Comparison of ENCODE assay signal across 24 cellular contexts in genomic region chr6:154650351-154650750, GRCh38.
DNase-seq lines count a peak whose midpoint lies in the region; ATAC-seq and TF ChIP-seq lines count a peak whose summit lies in the region.
"Had no signal": no experiment of that assay in that cellular context is flagged by ENCODE, and none has a peak within 500 bp of the region (broad histone marks: within the 10 kb centered on the region; RNA-seq: fewer than 3 reads in every experiment).

No MANE protein-coding gene starts in this region.

- 31% methylated on average over 2 of the region's 2 CpGs for WGBS in right cardiac atrium
- 44 to 59% (median 57%) methylated on average over 2 of the region's 2 CpGs for WGBS in adrenal gland, 4 donors

- no peaks in the 10 kb centered on the region for H3K36me3 ChIP-seq in adrenal gland (replicated peaks in 1 of 2)
- H3K36me3 ChIP-seq: breast epithelium, heart left ventricle, neutrophil had no signal

- H3K9me3 Mint-ChIP-seq in neural crest cell, result peaks cover 2% of the 10 kb centered on the region
- H3K9me3 Mint-ChIP-seq: activated CD4-positive, alpha-beta memory T cell treated with anti-CD3 and anti-CD28 coated beads for 36 hours; HFFc6; stimulated activated naive CD8-positive, alpha-beta T cell treated with anti-CD3 and anti-CD28 coated beads, Interleukin-15, Interleukin-2, amounts not matched to agents 100 ng/mL and 50 ng/mL, for 24 hours; T-helper 2 cell treated with Interferon-gamma antibody and Interleukin-4, amounts not matched to agents 5 μg/mL and 100 μg/mL, for 36 hours had no signal

- TF ChIP-seq CTCF in neural crest cell (conservative IDR thresholded peaks at IDR 0.05) (no peak), adrenal gland (IDR thresholded peaks at IDR 0.05) (no peak)

- H3K27me3 ChIP-seq in right cardiac atrium (ENCODE audit: control insufficient read depth, insufficient read depth) (no peaks in the 10 kb centered on the region), adrenal gland (peaks cover 8% of the 10 kb centered on the region)
- H3K27me3 ChIP-seq: breast epithelium, heart left ventricle, neutrophil had no signal

- no peaks in the 10 kb centered on the region for H3K27me3 Mint-ChIP-seq in neural crest cell (ENCODE audit: low read depth)
- H3K27me3 Mint-ChIP-seq: activated CD4-positive, alpha-beta memory T cell treated with anti-CD3 and anti-CD28 coated beads for 36 hours had no signal

- intact Hi-C loops in right cardiac atrium (cut with DNase I), result no loop called here
- intact Hi-C loops in cardiac septum (cut with DNase I), result loop anchor here (5.0 kb wide), 2 partner anchors 133 to 148 kb away; no protein-coding TSS in a partner anchor
- intact Hi-C loops in adrenal gland (cut with DNase I), result no loop called here

- no peak overlapping the region for H3K4me3 Mint-ChIP-seq in neural crest cell
- H3K4me3 Mint-ChIP-seq: activated CD4-positive, alpha-beta memory T cell treated with anti-CD3 and anti-CD28 coated beads for 36 hours; CD14-positive monocyte; HFFc6; stimulated activated naive CD8-positive, alpha-beta T cell treated with anti-CD3 and anti-CD28 coated beads, Interleukin-15, Interleukin-2, amounts not matched to agents 100 ng/mL and 50 ng/mL, for 24 hours; T-helper 2 cell treated with Interferon-gamma antibody and Interleukin-4, amounts not matched to agents 5 μg/mL and 100 μg/mL, for 36 hours had no signal

- no peak for DNase-seq in right cardiac atrium
- no peak for DNase-seq in cardiac septum (ENCODE audit: low spot score)
- DNase-seq in dermis blood vessel endothelial cell, result peak; percentile 19
- DNase-seq in neural crest cell (ENCODE audit: low read depth, low spot score), result no peak
- no peak for DNase-seq in Ammon's horn (ENCODE audit: low spot score)
- DNase-seq in NCI-H69 (lab: John Stamatoyannopoulos, UW), result no peak
- DNase-seq in adrenal gland, result no peak
- DNase-seq: activated CD4-positive, alpha-beta memory T cell treated with anti-CD3 and anti-CD28 coated beads for 36 hours; activated CD4-positive, CD25-positive, alpha-beta regulatory T cell; activated effector memory CD4-positive, alpha-beta T cell treated with anti-CD3 and anti-CD28 coated beads, Interleukin-2, amount 50 U/mL, for 16 hours; cortex of kidney; EL; heart left ventricle; HFFc6; NCI-H1092 treated with DMSO at 0.1 percent for 48 hours; NCI-H2107; NCI-H526 had no signal

- ATAC-seq in right cardiac atrium, result peak; percentile 58 to 68
- no peak for ATAC-seq in HG03439 (IDR thresholded peaks at IDR 0.05; ENCODE audit: unreplicated experiment)

- no peak overlapping the region for H3K27ac ChIP-seq in right cardiac atrium (ENCODE audit: low read length)
- H3K27ac ChIP-seq in adrenal gland, result peak overlapping the region in 2 of 5 donors; percentile 27 to 47
- H3K27ac ChIP-seq: breast epithelium, neutrophil, SK-N-MC had no signal

- no peaks in the 10 kb centered on the region for H3K4me1 Mint-ChIP-seq in neural crest cell

- H3K4me1 ChIP-seq in right cardiac atrium (ENCODE audit: control insufficient read depth, insufficient read depth, low read length) (peaks cover 4% of the 10 kb centered on the region), adrenal gland (replicated peaks in 1 of 2) (peaks cover 0 to 7% of the 10 kb centered on the region in 2 donors)
- H3K4me1 ChIP-seq: breast epithelium had no signal

- no peaks in the 10 kb centered on the region for H3K9me3 ChIP-seq in right cardiac atrium (ENCODE audit: control insufficient read depth, low read length)
- H3K9me3 ChIP-seq in adrenal gland (replicated peaks in 1 of 3), result no peaks in the 10 kb centered on the region
- H3K9me3 ChIP-seq: breast epithelium, heart left ventricle, neutrophil had no signal

- H3K36me3 Mint-ChIP-seq in neural crest cell (ENCODE audit: low read depth), result no peaks in the 10 kb centered on the region
- H3K36me3 Mint-ChIP-seq: activated CD4-positive, alpha-beta memory T cell treated with anti-CD3 and anti-CD28 coated beads for 36 hours; CD14-positive monocyte had no signal

- H3K27ac Mint-ChIP-seq in neural crest cell (ENCODE audit: unreplicated experiment), result peak overlapping the region; percentile 39
- H3K27ac Mint-ChIP-seq: activated CD4-positive, alpha-beta memory T cell treated with anti-CD3 and anti-CD28 coated beads for 36 hours; HFFc6; stimulated activated naive CD8-positive, alpha-beta T cell treated with anti-CD3 and anti-CD28 coated beads, Interleukin-15, Interleukin-2, amounts not matched to agents 100 ng/mL and 50 ng/mL, for 24 hours; T-helper 2 cell treated with Interferon-gamma antibody and Interleukin-4, amounts not matched to agents 5 μg/mL and 100 μg/mL, for 36 hours had no signal

- no peak for TF ChIP-seq POLR2A in adrenal gland (IDR thresholded peaks at IDR 0.05)

- H3K4me3 ChIP-seq in right cardiac atrium (ENCODE audit: low read length) (no peak overlapping the region), adrenal gland (no peak overlapping the region)
- H3K4me3 ChIP-seq: breast epithelium, heart left ventricle, SK-N-MC had no signal
